In the genomic region with DNA sequence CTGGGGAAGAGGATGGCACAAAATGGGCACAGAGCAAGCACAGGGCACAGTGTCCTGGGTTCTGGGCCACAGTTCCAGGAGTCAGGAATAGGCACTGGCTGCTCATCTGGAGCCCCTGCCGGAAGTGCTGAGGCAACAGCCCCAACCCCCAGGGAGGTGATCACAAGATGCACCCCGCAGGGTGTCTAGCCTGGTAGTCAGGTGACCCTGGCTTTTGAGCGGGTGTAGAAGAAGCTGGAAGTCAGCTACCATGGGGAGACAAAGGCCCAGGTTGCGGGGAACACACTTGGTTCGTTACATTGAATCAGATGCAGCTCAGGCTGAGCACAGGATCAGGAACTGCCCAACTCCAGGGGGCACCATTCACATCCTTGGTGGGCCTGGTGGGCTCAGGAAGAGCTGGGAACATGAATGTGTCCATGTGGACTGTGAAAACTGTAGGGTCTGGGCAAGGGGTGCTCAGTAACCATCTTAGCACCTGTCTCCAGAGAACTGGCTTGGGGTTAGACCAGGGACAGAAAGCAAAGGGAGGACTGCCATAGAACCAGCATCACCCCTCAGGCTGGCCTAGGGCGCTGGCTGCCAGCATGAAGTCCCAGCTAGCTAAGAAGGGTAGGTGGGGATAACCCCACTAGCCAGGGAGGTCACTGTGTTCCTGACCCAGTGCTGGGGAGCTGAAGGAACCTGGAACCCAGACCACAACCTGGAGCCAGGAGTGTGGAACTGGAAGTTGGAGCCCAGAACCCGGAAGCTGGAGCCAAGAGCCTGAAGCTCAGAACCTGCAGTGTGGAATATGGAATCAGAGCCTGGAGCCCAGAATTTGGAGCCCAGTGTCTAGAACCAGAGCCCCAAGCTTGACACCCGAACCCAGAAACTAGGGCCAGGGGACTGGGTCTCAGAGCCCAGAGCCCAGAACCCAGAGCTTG, we compare ENCODE assay signal across 1 cellular context.
TF ChIP-seq lines count a peak whose summit lies in the region.

No MANE protein-coding gene starts in this region.

TF ChIP-seq in HepG2, 621 proteins besides CTCF, POLR2A, EP300 and RAD21 (continued from another document and continues in another):
- TF ChIP-seq ZNF646 (CRISPR knock-in tag; IDR thresholded peaks at IDR 0.05) (0 out of 2 replicates have a peak, but pooled peaks have one; percentile 20), ZBTB10 (CRISPR knock-in tag; IDR thresholded peaks at IDR 0.05; ENCODE audit: borderline replicate concordance) (peak; percentile 44; the same call in 1 of the 2 replicates), ZNF24 (IDR thresholded peaks at IDR 0.05) (no peak), ZBTB7B (CRISPR knock-in tag; IDR thresholded peaks at IDR 0.05) (peak; percentile 78), ZZZ3 (CRISPR knock-in tag; IDR thresholded peaks at IDR 0.05; ENCODE audit: borderline replicate concordance) (no peak), ATF3 (CRISPR knock-in tag; IDR thresholded peaks at IDR 0.05) (no peak), ZNF580 (CRISPR knock-in tag; IDR thresholded peaks at IDR 0.05; ENCODE audit: borderline replicate concordance, low read depth) (peak; percentile 31; the same call in 1 of the 2 replicates), ZNF672 (CRISPR knock-in tag; IDR thresholded peaks at IDR 0.05) (no peak), POLR2G (IDR thresholded peaks at IDR 0.05; ENCODE audit: low read depth, low read length) (0 out of 2 replicates have a peak, but pooled peaks have one; percentile 23), ZNF878 (CRISPR knock-in tag; IDR thresholded peaks at IDR 0.05) (no peak), ZNF766 (CRISPR knock-in tag; IDR thresholded peaks at IDR 0.05; ENCODE audit: borderline replicate concordance) (0 out of 2 replicates have a peak, but pooled peaks have one; percentile 3), ZSCAN31 (CRISPR knock-in tag; IDR thresholded peaks at IDR 0.05; ENCODE audit: low read depth) (peak; percentile 72), ZNF678 (CRISPR knock-in tag; IDR thresholded peaks at IDR 0.05) (no peak), ETV5 (CRISPR knock-in tag; IDR thresholded peaks at IDR 0.05; ENCODE audit: borderline replicate concordance) (0 out of 2 replicates have a peak, but pooled peaks have one; percentile 10), ZBTB46 (CRISPR knock-in tag; IDR thresholded peaks at IDR 0.05; ENCODE audit: borderline replicate concordance) (no peak), NFE2 (CRISPR knock-in tag; IDR thresholded peaks at IDR 0.05) (no peak), ZNF670 (CRISPR knock-in tag; IDR thresholded peaks at IDR 0.05; ENCODE audit: borderline replicate concordance) (no peak), ZFP1 (CRISPR knock-in tag; IDR thresholded peaks at IDR 0.05) (peak; percentile 14; the same call in 1 of the 2 replicates), ZNF788 (CRISPR knock-in tag; IDR thresholded peaks at IDR 0.05; ENCODE audit: borderline replicate concordance) (peak; percentile 43; the same call in 1 of the 2 replicates), KAT7 (CRISPR knock-in tag; IDR thresholded peaks at IDR 0.05; ENCODE audit: borderline replicate concordance) (peak; percentile 2; the same call in 1 of the 2 replicates), ATRX (CRISPR knock-in tag; IDR thresholded peaks at IDR 0.05; ENCODE audit: borderline replicate concordance) (no peak), POGK (CRISPR knock-in tag; conservative IDR thresholded peaks at IDR 0.05) (peak; percentile 54; the same call in 1 of the 2 replicates), ATF7-NPFF (CRISPR knock-in tag; IDR thresholded peaks at IDR 0.05; ENCODE audit: low read depth) (peak; percentile 74; the same call in 1 of the 2 replicates), AKAP8 (CRISPR knock-in tag; IDR thresholded peaks at IDR 0.05) (0 out of 2 replicates have a peak, but pooled peaks have one; percentile 14), CEBPB (IDR thresholded peaks at IDR 0.05; ENCODE audit: borderline replicate concordance, low read depth, low read length) (no peak), AGO2 (optimal IDR thresholded peaks at IDR 0.05; ENCODE audit: low read depth, low read length) (peak; percentile 75), ZNF589 (CRISPR knock-in tag; conservative IDR thresholded peaks at IDR 0.05) (no peak), SP2 (CRISPR knock-in tag; IDR thresholded peaks at IDR 0.05) (no peak), XRCC5 (optimal IDR thresholded peaks at IDR 0.05; ENCODE audit: low read length) (peak; percentile 13), TBX2 (CRISPR knock-in tag; IDR thresholded peaks at IDR 0.05; ENCODE audit: borderline replicate concordance) (0 out of 2 replicates have a peak, but pooled peaks have one; percentile 35)
- TF ChIP-seq, protein P1, sequence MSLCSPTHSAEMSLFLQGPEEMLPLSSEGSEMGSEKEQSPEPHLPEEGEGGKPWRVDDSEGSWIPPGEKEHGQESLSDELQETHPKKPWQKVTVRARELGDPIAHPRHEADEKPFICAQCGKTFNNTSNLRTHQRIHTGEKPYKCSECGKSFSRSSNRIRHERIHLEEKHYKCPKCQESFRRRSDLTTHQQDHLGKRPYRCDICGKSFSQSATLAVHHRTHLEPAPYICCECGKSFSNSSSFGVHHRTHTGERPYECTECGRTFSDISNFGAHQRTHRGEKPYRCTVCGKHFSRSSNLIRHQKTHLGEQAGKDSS (CRISPR knock-in tag; IDR thresholded peaks at IDR 0.05; ENCODE audit: borderline replicate concordance, low read depth): peak; percentile 66; the same call in 1 of the 2 replicates
